ENCODE assay signal across 12 cellular contexts in the genomic region with DNA sequence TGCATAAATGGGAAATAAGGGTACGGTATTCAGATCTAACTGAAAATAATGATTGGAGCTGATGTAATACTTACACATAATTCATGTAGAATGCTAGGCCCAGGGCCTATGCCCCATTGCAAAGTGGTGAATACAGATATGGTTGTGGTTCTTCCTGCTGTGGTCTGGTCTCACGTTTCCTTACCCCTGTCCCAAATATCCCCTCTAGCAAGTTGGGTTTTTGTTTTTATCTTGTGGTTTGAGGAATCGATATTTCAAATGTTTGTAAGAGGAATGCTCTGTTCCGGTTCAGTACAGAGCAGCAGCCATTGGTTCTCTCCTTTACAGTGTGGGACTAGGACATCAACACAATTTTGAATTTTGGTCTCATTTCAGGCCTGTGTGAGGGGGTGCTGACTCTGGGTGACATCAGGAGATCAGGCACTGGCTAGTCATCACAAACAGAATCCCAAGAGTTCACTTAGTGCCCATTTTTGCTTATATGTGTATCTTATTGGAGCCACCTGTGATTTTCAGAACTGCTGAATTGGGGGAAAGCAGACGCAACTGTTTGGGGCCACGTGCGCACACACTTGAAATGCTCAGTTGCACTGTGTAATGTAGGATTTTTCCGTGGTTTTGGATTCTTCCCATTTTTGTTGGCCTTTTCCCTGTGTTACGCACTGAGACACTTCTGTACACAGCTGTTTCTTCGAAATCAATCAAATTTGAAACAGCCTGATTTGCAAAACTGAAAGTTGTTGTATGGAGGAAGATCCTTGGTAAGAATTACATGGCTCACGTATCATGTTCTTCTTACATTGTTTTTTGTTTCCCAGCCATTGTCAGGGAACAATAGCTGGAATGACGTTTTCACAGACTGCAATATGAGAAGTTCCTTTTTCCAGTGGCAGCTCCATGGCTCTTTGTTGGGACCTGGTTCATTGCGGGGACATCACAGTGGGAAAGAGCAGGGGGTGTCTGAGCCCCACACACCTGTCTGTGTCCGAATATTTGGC. TPM values are rescaled to one million over a fixed set of nuclear protein-coding genes. Genes with fewer than 3 reads are reported as not detected.
DNase-seq lines count a peak whose midpoint lies in the region; ATAC-seq and TF ChIP-seq lines count a peak whose summit lies in the region.
"Had no signal": no experiment of that assay in that cellular context is flagged by ENCODE, and none has a peak within 500 bp of the region (broad histone marks: within the 10 kb centered on the region; RNA-seq: fewer than 3 reads in every experiment).

No MANE protein-coding gene starts in this region.

- no peak overlapping the region for H3K4me3 ChIP-seq in heart left ventricle
- no peak overlapping the region for H3K4me3 ChIP-seq in right atrium auricular region
- no peak overlapping the region for H3K4me3 ChIP-seq in lower lobe of right lung
- H3K4me3 ChIP-seq in upper lobe of right lung = no peak overlapping the region

- 64 to 72% (median 69%) methylated on average over 14 of the region's 14 CpGs for whole genome bisulfite sequencing in heart left ventricle, 4 donors

- H3K9me3 Mint-ChIP-seq in activated CD4-positive, alpha-beta memory T cell treated with anti-CD3 and anti-CD28 coated beads for 36 hours = no peaks in the 10 kb centered on the region
- H3K9me3 Mint-ChIP-seq: activated T-cell treated with anti-CD3 and anti-CD28 coated beads, Interleukin-2, amount 50 U/mL, for 4 hours; central memory CD8-positive, alpha-beta T cell had no signal

- CTCF ChIA-PET in activated CD4-positive, alpha-beta memory T cell treated with anti-CD3 and anti-CD28 coated beads for 36 hours (lab: Charles Lee) = no interaction called here

- no peak overlapping the region for H3K27ac Mint-ChIP-seq in activated CD4-positive, alpha-beta memory T cell treated with anti-CD3 and anti-CD28 coated beads for 36 hours

- H3K36me3 ChIP-seq in heart left ventricle (no peaks in the 10 kb centered on the region), right atrium auricular region (no peaks in the 10 kb centered on the region), lower lobe of right lung (no peaks in the 10 kb centered on the region), upper lobe of right lung (no peaks in the 10 kb centered on the region)
- H3K36me3 ChIP-seq: BE2C had no signal

- peak in 2 of 4 donors; percentile 48 to 74 for ATAC-seq in heart left ventricle
- peak; percentile 18 to 39 for ATAC-seq in lower lobe of right lung
- no peak for ATAC-seq in upper lobe of right lung
- ATAC-seq: activated T-cell treated with anti-CD3 and anti-CD28 coated beads, Interleukin-2, amount 50 U/mL, for 4 hours had no signal

- no peaks in the 10 kb centered on the region for H3K36me3 Mint-ChIP-seq in activated CD4-positive, alpha-beta memory T cell treated with anti-CD3 and anti-CD28 coated beads for 36 hours

- H3K4me1 Mint-ChIP-seq in activated CD4-positive, alpha-beta memory T cell treated with anti-CD3 and anti-CD28 coated beads for 36 hours (ENCODE audit: low read depth) = no peaks in the 10 kb centered on the region
- H3K4me1 Mint-ChIP-seq: central memory CD8-positive, alpha-beta T cell had no signal

- no peak for TF ChIP-seq CTCF in heart left ventricle (IDR thresholded peaks at IDR 0.05)
- no peak for TF ChIP-seq CTCF in right atrium auricular region (IDR thresholded peaks at IDR 0.05)
- TF ChIP-seq CTCF in lower lobe of right lung (IDR thresholded peaks at IDR 0.05) = no peak
- no peak for TF ChIP-seq CTCF in upper lobe of right lung (IDR thresholded peaks at IDR 0.05)

- no peak for TF ChIP-seq POLR2A in heart left ventricle (IDR thresholded peaks at IDR 0.05)

- H3K4me1 ChIP-seq in heart left ventricle (peaks cover 0 to 56% (median 12%) of the 10 kb centered on the region in 12 donors), right atrium auricular region (peaks cover 0 to 57% of the 10 kb centered on the region in 2 donors), lower lobe of right lung (peaks cover 37% of the 10 kb centered on the region), upper lobe of right lung (peaks cover 6% of the 10 kb centered on the region)
- H3K4me1 ChIP-seq: parathyroid adenoma had no signal

- peaks cover 11% of the 10 kb centered on the region for H3K27me3 Mint-ChIP-seq in activated CD4-positive, alpha-beta memory T cell treated with anti-CD3 and anti-CD28 coated beads for 36 hours

- peak overlapping the region in 10 of 12 donors; percentile 43 to 72 (median 67) for H3K27ac ChIP-seq in heart left ventricle
- H3K27ac ChIP-seq in right atrium auricular region = peak overlapping the region in 1 of 2 donors; percentile 39
- peak overlapping the region; percentile 79 for H3K27ac ChIP-seq in caudate nucleus (ENCODE audit: low read depth, low read length)
- peak overlapping the region; percentile 20 for H3K27ac ChIP-seq in lower lobe of right lung
- H3K27ac ChIP-seq in upper lobe of right lung = no peak overlapping the region
- H3K27ac ChIP-seq: parathyroid adenoma had no signal

- DNase-seq in heart left ventricle (no peak), right atrium auricular region (ENCODE audit: low spot score) (no peak), caudate nucleus (lab: John Stamatoyannopoulos, UW) (peak in 11 of 61 donors; percentile 18 to 44 (median 30)), lower lobe of right lung (no peak), upper lobe of right lung (peak; percentile 26), iPS-NIHi7 (ENCODE audit: extremely low spot score) (no peak)
- no peak for DNase-seq in activated CD4-positive, alpha-beta T cell treated with anti-CD3 and anti-CD28 coated beads, Interleukin-2, amount 50 U/mL, for 1 hour
- DNase-seq in activated CD4-positive, alpha-beta memory T cell treated with anti-CD3 and anti-CD28 coated beads for 36 hours = no peak
- DNase-seq: activated T-cell treated with anti-CD3 and anti-CD28 coated beads, Interleukin-2, amount 50 U/mL, for 4 hours; BE2C had no signal

- POLR2A ChIA-PET in activated CD4-positive, alpha-beta memory T cell treated with anti-CD3 and anti-CD28 coated beads for 36 hours (lab: Charles Lee) = interaction anchor here (0.6 kb wide), 1 partner anchor 14 kb away, joined by 6 read pairs; no protein-coding TSS in a partner anchor

- H3K27me3 ChIP-seq in heart left ventricle (no peaks in the 10 kb centered on the region), right atrium auricular region (no peaks in the 10 kb centered on the region), lower lobe of right lung (ENCODE audit: low read depth) (no peaks in the 10 kb centered on the region), upper lobe of right lung (no peaks in the 10 kb centered on the region)
- H3K27me3 ChIP-seq: BE2C had no signal

- H3K4me3 Mint-ChIP-seq in activated CD4-positive, alpha-beta memory T cell treated with anti-CD3 and anti-CD28 coated beads for 36 hours = no peak overlapping the region
- H3K4me3 Mint-ChIP-seq: activated T-cell treated with anti-CD3 and anti-CD28 coated beads, Interleukin-2, amount 50 U/mL, for 4 hours; central memory CD8-positive, alpha-beta T cell had no signal

- no peaks in the 10 kb centered on the region for H3K9me3 ChIP-seq in heart left ventricle
- no peaks in the 10 kb centered on the region for H3K9me3 ChIP-seq in right atrium auricular region
- H3K9me3 ChIP-seq in lower lobe of right lung = no peaks in the 10 kb centered on the region
- H3K9me3 ChIP-seq in upper lobe of right lung = no peaks in the 10 kb centered on the region
- H3K9me3 ChIP-seq: BE2C had no signal

- intact Hi-C loops in heart left ventricle (cut with DNase I) (no loop called here), lower lobe of right lung (cut with DNase I) (no loop called here), upper lobe of right lung (cut with DNase I) (no loop called here)
- intact Hi-C loops in activated CD4-positive, alpha-beta memory T cell treated with anti-CD3 and anti-CD28 coated beads for 36 hours (cut with micrococcal nuclease) = no loop called here

RNA-seq across cellular contexts. Expression of gene SH3BP4, which starts 8.6 kb away (rescaled TPM):
- total RNA-seq in heart left ventricle (10 to 100 TPM in 7 of 9 donors, 1 to 10 TPM in 2; 8.5 to 33.5 (median 12.4) TPM), right atrium auricular region (10 to 100 TPM; 27.2 to 34.5 TPM), lower lobe of right lung (36.8 TPM), upper lobe of right lung (29.6 TPM)
- polyA plus RNA-seq in heart left ventricle = 10 to 100 TPM in 1 of 2 donors, 1 to 10 TPM in 1; 5.4 to 25.2 TPM
- total RNA-seq in activated CD4-positive, alpha-beta memory T cell treated with anti-CD3 and anti-CD28 coated beads for 36 hours = under 1 TPM; 0.10 to 0.46 TPM

Comparison
In these comparisons a context has a peak if more than half of its experiments do, and no peak if none do; other contexts are left out.
1. RNA of gene SH3BP4, which starts 8.6 kb away (total RNA-seq): 36.8 TPM in lower lobe of right lung (single experiment), 27.2 to 34.5 TPM in right atrium auricular region, 29.6 TPM in upper lobe of right lung (single experiment) and 8.5 to 33.5 TPM in heart left ventricle; 0.10 to 0.46 TPM in activated CD4-positive, alpha-beta memory T cell treated with anti-CD3 and anti-CD28 coated beads for 36 hours; every median in the first group is over 4 times any median in the second.